ENCODE assay signal across 12 cellular contexts in the genomic region with DNA sequence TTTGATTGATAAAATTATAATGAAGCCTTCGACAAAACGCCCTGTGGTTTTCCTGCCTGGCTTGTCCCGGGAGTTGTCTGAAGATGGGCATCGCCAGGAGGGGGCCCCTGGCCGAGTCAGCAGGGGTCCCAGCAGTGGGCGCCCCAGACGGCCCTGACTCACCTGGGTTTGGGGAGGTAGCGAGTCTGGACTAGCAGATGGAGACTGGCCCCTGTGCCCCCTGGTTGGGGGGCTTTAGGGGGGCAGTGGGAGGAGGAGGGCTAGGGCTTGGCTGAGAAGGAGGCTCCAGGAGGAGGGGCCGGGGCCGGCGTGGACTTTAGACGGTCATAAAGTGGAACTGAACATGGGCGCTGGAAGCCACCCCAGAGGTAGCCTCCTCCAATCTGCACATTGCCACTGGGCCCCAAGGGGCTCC. TPM values are rescaled to one million over a fixed set of nuclear protein-coding genes. Genes with fewer than 3 reads are reported as not detected.
A peak's percentile ranks its signal among the peaks of the same experiment; 100 is the strongest.
DNase-seq lines count a peak whose midpoint lies in the region; ATAC-seq, FAIRE-seq and TF ChIP-seq lines count a peak whose summit lies in the region.
"Had no signal": no experiment of that assay in that cellular context is flagged by ENCODE, and none has a peak within 500 bp of the region (broad histone marks: within the 10 kb centered on the region; RNA-seq: fewer than 3 reads in every experiment).

No MANE protein-coding gene starts in this region.

- H3K27ac ChIP-seq in KOPT-K1 (ENCODE audit: low read depth, low read length, poor library complexity, severe bottlenecking) (peak overlapping the region; percentile 76), brain microvascular endothelial cell (peak overlapping the region; percentile 95), kidney (ENCODE audit: low read depth in 2 of 2, low read length in 2 of 2) (no peak overlapping the region)
- H3K27ac ChIP-seq: adrenal gland had no signal

- no peak for FAIRE-seq in kidney (lab: Jason Lieb, UNC)
- FAIRE-seq in GM12891 (lab: Jason Lieb, UNC), result no peak

- H3K9ac ChIP-seq in kidney (ENCODE audit: low read length in 2 of 2), result no peak overlapping the region

- H3K27me3 ChIP-seq in BJ (ENCODE audit: control insufficient read depth, insufficient read depth, low read length) (no peaks in the 10 kb centered on the region), brain microvascular endothelial cell (replicated peaks) (no peaks in the 10 kb centered on the region)
- H3K27me3 ChIP-seq: adrenal gland had no signal

- POLR2A ChIA-PET in BJ (lab: Charles Lee), result interaction anchor here (1.5 kb wide), 1 partner anchor 11 kb away, joined by 3 read pairs; no protein-coding TSS in a partner anchor

- DNase-seq in BJ (ENCODE audit: low read depth) (no peak), brain microvascular endothelial cell (no peak), natural killer cell (no peak), GM13976 (ENCODE audit: low spot score) (no peak), kidney (no peak), GM12891 (ENCODE audit: insufficient read length, low spot score) (no peak), kidney tubule cell (ENCODE audit: low spot score) (no peak)
- DNase-seq: adrenal gland, GDM1 had no signal

- no peaks in the 10 kb centered on the region for H3K9me3 Mint-ChIP-seq in natural killer cell

- H3K4me1 ChIP-seq in kidney (ENCODE audit: control insufficient read depth in 1 of 2, insufficient read depth in 1 of 2, low read depth in 1 of 2, low read length in 2 of 2), result peaks cover 8 to 9% of the 10 kb centered on the region in 2 donors

- intact Hi-C loops in natural killer cell (cut with micrococcal nuclease) (loop anchor here (5.0 kb wide), 1 partner anchor 40 kb away; a partner anchor contains a TSS), kidney (cut with DNase I) (no loop called here)

- no peak for ATAC-seq in natural killer cell

- H3K36me3 Mint-ChIP-seq in natural killer cell, result no peaks in the 10 kb centered on the region

- peak overlapping the region; percentile 38 for H3K4me3 Mint-ChIP-seq in natural killer cell

- peaks cover 31 to 39% of the 10 kb centered on the region in 2 donors for H3K27me3 Mint-ChIP-seq in natural killer cell (ENCODE audit: low read depth in 2 of 2)

- CTCF ChIA-PET in BJ (lab: Yijun Ruan, JAX), result no interaction called here

- peaks cover 6% of the 10 kb centered on the region for H3K36me3 ChIP-seq in BJ (ENCODE audit: control insufficient read depth, insufficient read depth, low read length)
- peaks cover 11% of the 10 kb centered on the region; the same call in 1 of the 2 replicates for H3K36me3 ChIP-seq in KOPT-K1 (ENCODE audit: insufficient read depth, low read length)
- peaks cover 36% of the 10 kb centered on the region for H3K36me3 ChIP-seq in brain microvascular endothelial cell (replicated peaks)
- H3K36me3 ChIP-seq in kidney (ENCODE audit: control insufficient read depth in 1 of 2, insufficient read depth in 2 of 2, low read length in 2 of 2), result no peaks in the 10 kb centered on the region
- H3K36me3 ChIP-seq: adrenal gland had no signal

- no peak for TF ChIP-seq POLR2A in GM12891 (IDR thresholded peaks at IDR 0.05; ENCODE audit: low read depth, low read length)

- TF ChIP-seq CTCF in BJ (IDR thresholded peaks at IDR 0.05; ENCODE audit: insufficient read depth, low read depth, low read length) (no peak), brain microvascular endothelial cell (IDR thresholded peaks at IDR 0.05; ENCODE audit: low read depth, low read length, missing control alignments) (peak; percentile 25), natural killer cell (IDR thresholded peaks at IDR 0.05) (no peak), GM13976 (IDR thresholded peaks at IDR 0.05; ENCODE audit: borderline replicate concordance, control extremely low read depth, extremely low read depth, insufficient read depth, missing control alignments) (no peak), kidney (IDR thresholded peaks at IDR 0.05; ENCODE audit: borderline replicate concordance, extremely low read depth, insufficient read depth) (no peak)

- H3K4me1 Mint-ChIP-seq in natural killer cell, result peaks cover 21 to 38% of the 10 kb centered on the region in 2 donors

- in situ Hi-C loops in brain microvascular endothelial cell (cut with HindIII; ENCODE audit: low pct_ligation_motif_present, low sequenced_read_pairs), result no loop called here
- in situ Hi-C loops in GM13976 (cut with MboI; ENCODE audit: low sequenced_read_pairs, unreplicated experiment), result no loop called here

- H3K4me3 ChIP-seq in BJ (ENCODE audit: low read depth, low read length) (peak overlapping the region; percentile 65), brain microvascular endothelial cell (ENCODE audit: low read depth, low read length) (peak overlapping the region; percentile 88), kidney (ENCODE audit: low read length in 2 of 2) (no peak overlapping the region)

- H3K9me3 ChIP-seq in KOPT-K1 (ENCODE audit: insufficient read depth, low read length, poor library complexity, severe bottlenecking) (no peaks in the 10 kb centered on the region), kidney (ENCODE audit: control insufficient read depth in 1 of 2, low read length in 2 of 2) (no peaks in the 10 kb centered on the region)
- H3K9me3 ChIP-seq: adrenal gland had no signal

- H3K27ac Mint-ChIP-seq in natural killer cell, result peak overlapping the region in 1 of 2 donors; percentile 83

TF ChIP-seq in GM12891, 5 proteins besides CTCF, POLR2A, EP300 and RAD21:
- TF ChIP-seq POLR2AphosphoS5 (IDR thresholded peaks at IDR 0.05; ENCODE audit: low read depth, low read length) (no peak), POU2F2 (IDR thresholded peaks at IDR 0.05; ENCODE audit: low read depth, low read length) (no peak), SPI1 (IDR thresholded peaks at IDR 0.05; ENCODE audit: low read depth, low read length) (no peak), TAF1 (IDR thresholded peaks at IDR 0.05; ENCODE audit: low read depth, low read length) (no peak), PAX5 (IDR thresholded peaks at IDR 0.05; ENCODE audit: insufficient read depth, low read length, severe bottlenecking) (no peak)

RNA-seq across cellular contexts. Expression of a gene that starts 0.4 kb away (rescaled TPM):
- 3.8 and 5.8 TPM in 2 replicates for polyA plus RNA-seq in BJ (2011; rRNA removed)
- 12.0 and 28.9 TPM in 2 replicates for polyA minus RNA-seq in BJ (2011; rRNA and poly(A)+ RNA removed)
- total RNA-seq in natural killer cell, result 1 to 10 TPM; 2.0 to 2.7 (median 2.6) TPM
- total RNA-seq in kidney, result 10.7 TPM
- polyA plus RNA-seq in kidney (ENCODE audit: insufficient read depth, low read depth, low replicate concordance), result 0.67 TPM
- 2.4 TPM for polyA plus RNA-seq in GM12891 (2012; ENCODE audit: low read depth, missing spikeins)

RNA-seq across cellular contexts. Expression of a gene that starts 19.7 kb away (rescaled TPM):
- polyA plus RNA-seq in BJ (2011; rRNA removed) (not detected in 2 replicates), kidney (ENCODE audit: insufficient read depth, low read depth, low replicate concordance) (0.56 TPM)
- polyA minus RNA-seq in BJ (2011; rRNA and poly(A)+ RNA removed), result not detected in 2 replicates
- total RNA-seq in natural killer cell (100 to 1,000 TPM in 1 of 3 donors, 10 to 100 TPM in 2; 17.4 to 142 (median 18.1) TPM), kidney (1.2 TPM)
- 0.28 TPM for polyA plus RNA-seq in GM12891 (2012; ENCODE audit: low read depth, missing spikeins)
- total RNA-seq: LHCN-M2, RPMI7951 had no signal

RNA-seq across cellular contexts. Expression of a gene that starts 42.3 kb away (rescaled TPM):
- polyA plus RNA-seq in BJ (2011; rRNA removed), result 7.7 and 16.4 TPM in 2 replicates
- polyA minus RNA-seq in BJ (2011; rRNA and poly(A)+ RNA removed), result 2.7 and 3.1 TPM in 2 replicates
- 10 to 100 TPM in 1 of 3 donors, 1 to 10 TPM in 2; 7.0 to 11.9 (median 8.8) TPM for total RNA-seq in natural killer cell
- 16.5 TPM for total RNA-seq in kidney
- polyA plus RNA-seq in kidney (ENCODE audit: insufficient read depth, low read depth, low replicate concordance), result 71.7 TPM
- polyA plus RNA-seq in GM12891 (2012; ENCODE audit: low read depth, missing spikeins), result 4.6 TPM

Comparison
In these comparisons a context has a peak if more than half of its experiments do, and no peak if none do; other contexts are left out.
1. H3K4me3 ChIP-seq: peak in BJ (single experiment) and brain microvascular endothelial cell (single experiment); none in kidney (0 of 2).
2. H3K27ac ChIP-seq: peak in KOPT-K1 (single experiment) and brain microvascular endothelial cell (single experiment); none in kidney (0 of 2).